In the genomic region with DNA sequence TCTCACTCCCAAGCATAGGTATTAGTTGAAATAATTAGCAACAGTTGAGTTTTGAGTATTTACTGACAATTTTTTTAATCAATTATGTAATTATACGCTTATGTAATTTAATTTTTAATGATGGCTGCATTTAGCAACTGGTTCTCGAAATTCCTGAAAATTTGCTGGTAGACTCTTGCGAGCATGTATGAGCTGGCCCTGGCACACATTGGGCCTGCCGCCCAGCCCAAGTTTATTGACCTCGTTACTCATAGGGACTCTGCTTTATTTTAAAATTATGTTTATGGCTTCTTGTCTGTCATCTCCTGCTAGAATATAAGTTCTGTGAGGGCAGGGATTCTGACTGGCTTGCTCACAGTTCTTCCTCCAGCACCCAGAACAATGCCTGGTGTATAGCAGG, we compare ENCODE assay signal across 1 cellular context.
TF ChIP-seq lines count a peak whose summit lies in the region.

No MANE protein-coding gene starts in this region.

TF ChIP-seq in GM23338, 12 proteins besides CTCF, POLR2A, EP300 and RAD21:
- TF ChIP-seq ZNF331 (CRISPR knock-in tag; IDR thresholded peaks at IDR 0.05; ENCODE audit: low read depth): no peak
TF ChIP-seq in GM23338: peak in this region for 0.
